Comparison of ENCODE assay signal across 21 cellular contexts in genomic region chr3:46022909-46023785, GRCh38. TPM values are rescaled to one million over a fixed set of nuclear protein-coding genes. Genes with fewer than 3 reads are reported as not detected.
"Had no signal": no experiment of that assay in that cellular context is flagged by ENCODE, and none has a peak within 500 bp of the region (broad histone marks: within the 10 kb centered on the region; RNA-seq: fewer than 3 reads in every experiment).

No MANE protein-coding gene starts in this region.

- H3K27me3 ChIP-seq: gastroesophageal sphincter, left lung, sigmoid colon, suprapubic skin, tibial artery, upper lobe of right lung had no signal

- H3K9me3 ChIP-seq: suprapubic skin, upper lobe of right lung had no signal

- H3K36me3 ChIP-seq: gastroesophageal sphincter, left lung, lower lobe of right lung, sigmoid colon, suprapubic skin, tibial artery, upper lobe of right lung had no signal

- H3K4me3 ChIP-seq: gastroesophageal sphincter, left lung, lower lobe of right lung, sigmoid colon, skin epidermis, suprapubic skin, tibial artery, upper lobe of right lung had no signal

- H3K4me1 ChIP-seq: gastroesophageal sphincter, lower lobe of right lung, sigmoid colon, suprapubic skin, tibial artery, upper lobe of right lung had no signal

- H3K27ac ChIP-seq: gastroesophageal sphincter, left lung, lower lobe of right lung, sigmoid colon, skin epidermis, suprapubic skin, tibial artery, upper lobe of right lung had no signal

- DNase-seq: effector memory CD4-positive, alpha-beta T cell; immature natural killer cell; left lung; lower lobe of right lung; mesenchymal stem cell; midbrain; posterior cingulate gyrus; sigmoid colon; stimulated activated CD4-positive, alpha-beta T cell treated with anti-CD3 and anti-CD28 coated beads, Interleukin-12 subunit alpha, Interleukin-12 subunit beta, amount 100 ng/mL, for 4 hours; stimulated activated naive CD4-positive, alpha-beta T cell; upper lobe of right lung had no signal

- ATAC-seq: esophagus mucosa; gastroesophageal sphincter; left lung; lower lobe of right lung; natural killer cell treated with Interleukin-12 subunit alpha and Interleukin-12 subunit beta and Interleukin-15 and Interleukin-18, amount 100 ng/mL, for 72 hours; upper lobe of right lung had no signal

- FAIRE-seq: endometrium, keratinocyte had no signal

RNA-seq across cellular contexts. Expression of gene XCR1, which starts 4.1 kb away (rescaled TPM):
- total RNA-seq: fibroblast of villous mesenchyme; natural killer cell treated with Interleukin-12 subunit alpha and Interleukin-12 subunit beta and Interleukin-15 and Interleukin-18, amount 100 ng/mL, for 72 hours; pulmonary artery endothelial cell had no signal
